Comparison of ENCODE assay signal across 14 cellular contexts in genomic region chr7:47475880-47476227, GRCh38.
DNase-seq lines count a peak whose midpoint lies in the region; ATAC-seq, FAIRE-seq and TF ChIP-seq lines count a peak whose summit lies in the region.
"Had no signal": no experiment of that assay in that cellular context is flagged by ENCODE, and none has a peak within 500 bp of the region (broad histone marks: within the 10 kb centered on the region; RNA-seq: fewer than 3 reads in every experiment).

No MANE protein-coding gene starts in this region.

- H3K4me3 Mint-ChIP-seq in activated CD4-positive, alpha-beta memory T cell treated with anti-CD3 and anti-CD28 coated beads, Interleukin-2, amount 10 ng/mL, durations not matched to agents 7 days and 5 days = no peak overlapping the region
- H3K4me3 Mint-ChIP-seq: CD14-positive monocyte; naive thymus-derived CD8-positive, alpha-beta T cell had no signal

- H3K27me3 ChIP-seq in KMS-11 (ENCODE audit: insufficient read depth, low read depth) (no peaks in the 10 kb centered on the region), hepatocyte (no peaks in the 10 kb centered on the region), gastrocnemius medialis (no peaks in the 10 kb centered on the region)
- H3K27me3 ChIP-seq: SJSA1 had no signal

- no peak overlapping the region for H2AFZ ChIP-seq in KMS-11 (ENCODE audit: low read depth)
- H2AFZ ChIP-seq in hepatocyte = no peak overlapping the region

- H3K9ac ChIP-seq in KMS-11 = peak overlapping the region; percentile 22; the same call in 1 of the 2 replicates

- H3K79me2 ChIP-seq in KMS-11 (ENCODE audit: insufficient read depth, low read depth) (peaks cover 100% of the 10 kb centered on the region), hepatocyte (peaks cover 89% of the 10 kb centered on the region)

- H3K9me3 ChIP-seq in A549 (no peaks in the 10 kb centered on the region), hepatocyte (ENCODE audit: low read depth) (no peaks in the 10 kb centered on the region), gastrocnemius medialis (no peaks in the 10 kb centered on the region)
- H3K9me3 ChIP-seq: SJSA1 had no signal

- POLR2A ChIA-PET in A549 (lab: Yijun Ruan, JAX) = interaction anchor here (0.9 to 1.2 kb wide), 2 partner anchors 31 to 125 kb away, joined by 3 to 7 read pairs; no protein-coding TSS in a partner anchor
- POLR2A ChIA-PET in activated CD4-positive, alpha-beta memory T cell treated with anti-CD3 and anti-CD28 coated beads, Interleukin-2, amount 10 ng/mL, durations not matched to agents 7 days and 5 days (lab: Charles Lee) = no interaction called here

- no peaks in the 10 kb centered on the region for H3K4me1 Mint-ChIP-seq in activated CD4-positive, alpha-beta memory T cell treated with anti-CD3 and anti-CD28 coated beads, Interleukin-2, amount 10 ng/mL, durations not matched to agents 7 days and 5 days

- ATAC-seq in A549 (no peak; a peak in 1 of 6 replicates), gastrocnemius medialis (no peak), GM18498 (IDR thresholded peaks at IDR 0.05; ENCODE audit: unreplicated experiment) (no peak), GM19023 (IDR thresholded peaks at IDR 0.05; ENCODE audit: unreplicated experiment) (no peak)
- ATAC-seq: naive thymus-derived CD8-positive, alpha-beta T cell had no signal

- H3K27me3 Mint-ChIP-seq in activated CD4-positive, alpha-beta memory T cell treated with anti-CD3 and anti-CD28 coated beads, Interleukin-2, amount 10 ng/mL, durations not matched to agents 7 days and 5 days = no peaks in the 10 kb centered on the region

- H3K4me2 ChIP-seq in A549 (peak overlapping the region; percentile 67), KMS-11 (peak overlapping the region; percentile 94), hepatocyte (peak overlapping the region; percentile 28)

- H3K4me3 ChIP-seq in A549 (peak overlapping the region; percentile 12; the same call in 1 of the 3 replicates), KMS-11 (IDR thresholded peaks at IDR 0.05; ENCODE audit: insufficient read depth, low read depth, low read length) (no peak overlapping the region), hepatocyte (no peak overlapping the region), gastrocnemius medialis (no peak overlapping the region)
- H3K4me3 ChIP-seq: SJSA1 had no signal

- no peak for TF ChIP-seq RAD21 in A549 (conservative IDR thresholded peaks at IDR 0.05 in 1 of 2, IDR thresholded peaks at IDR 0.05 in 1 of 2)

- H3K9me3 Mint-ChIP-seq in activated CD4-positive, alpha-beta memory T cell treated with anti-CD3 and anti-CD28 coated beads, Interleukin-2, amount 10 ng/mL, durations not matched to agents 7 days and 5 days = peaks cover 2% of the 10 kb centered on the region
- H3K9me3 Mint-ChIP-seq: CD14-positive monocyte; naive thymus-derived CD8-positive, alpha-beta T cell had no signal

- H3K36me3 ChIP-seq in KMS-11 (ENCODE audit: insufficient read depth) (peaks cover 4% of the 10 kb centered on the region; the same call in 1 of the 2 replicates), hepatocyte (replicated peaks; ENCODE audit: insufficient read depth, low read depth) (no peaks in the 10 kb centered on the region), gastrocnemius medialis (no peaks in the 10 kb centered on the region)

- H3K27ac ChIP-seq in A549 (peak overlapping the region; percentile 72 to 90), KMS-11 (peak overlapping the region; percentile 73), hepatocyte (peak overlapping the region; percentile 84), gastrocnemius medialis (peak overlapping the region; percentile 84 to 88 (median 86))

- intact Hi-C loops in gastrocnemius medialis (cut with DNase I; ENCODE audit: low total_unique reads) = loop anchor here (1.0 kb wide), 1 partner anchor 23 kb away; no protein-coding TSS in a partner anchor

- no peak for TF ChIP-seq EP300 in A549 (IDR thresholded peaks at IDR 0.05)

- no peak overlapping the region for H3K27ac Mint-ChIP-seq in activated CD4-positive, alpha-beta memory T cell treated with anti-CD3 and anti-CD28 coated beads, Interleukin-2, amount 10 ng/mL, durations not matched to agents 7 days and 5 days
- H3K27ac Mint-ChIP-seq: naive thymus-derived CD8-positive, alpha-beta T cell had no signal

- 91% methylated on average over 7 of the region's 7 CpGs for WGBS in A549 (ENCODE audit: missing lambda C conversion rate)
- whole genome bisulfite sequencing in hepatocyte (ENCODE audit: low lambda C conversion rate, missing lambda C conversion rate) = 92% methylated on average over 7 of the region's 7 CpGs

- FAIRE-seq in A549 (lab: Jason Lieb, UNC) = no peak
- FAIRE-seq: G401.6 had no signal

- no peaks in the 10 kb centered on the region for H3K36me3 Mint-ChIP-seq in activated CD4-positive, alpha-beta memory T cell treated with anti-CD3 and anti-CD28 coated beads, Interleukin-2, amount 10 ng/mL, durations not matched to agents 7 days and 5 days (ENCODE audit: low read depth)
- H3K36me3 Mint-ChIP-seq: naive thymus-derived CD8-positive, alpha-beta T cell had no signal

- TF ChIP-seq POLR2A in A549 (IDR thresholded peaks at IDR 0.05; ENCODE audit: low read length) (no peak), gastrocnemius medialis (IDR thresholded peaks at IDR 0.05) (no peak)

- H3K9me2 ChIP-seq in hepatocyte (replicated peaks; ENCODE audit: insufficient read depth) = no peaks in the 10 kb centered on the region

- TF ChIP-seq CTCF in A549 (IDR thresholded peaks at IDR 0.05) = no peak
- no peak for TF ChIP-seq CTCF in KMS-11 (conservative IDR thresholded peaks at IDR 0.05; ENCODE audit: low read depth, low read length)
- TF ChIP-seq CTCF in hepatocyte (IDR thresholded peaks at IDR 0.05; ENCODE audit: poor library complexity) = no peak
- TF ChIP-seq CTCF in gastrocnemius medialis (IDR thresholded peaks at IDR 0.05 in 4 of 5, conservative IDR thresholded peaks at IDR 0.05 in 1 of 5) = no peak

- H4K20me1 ChIP-seq in KMS-11 (ENCODE audit: insufficient read depth) (peaks cover 42% of the 10 kb centered on the region; the same call in 1 of the 2 replicates), hepatocyte (ENCODE audit: insufficient read depth, poor library complexity, severe bottlenecking) (no peaks in the 10 kb centered on the region)

- CTCF ChIA-PET in A549 (lab: Yijun Ruan, JAX) = interaction anchor here (0.6 to 1.6 kb wide), 4 partner anchors 26 to 469 kb away, joined by 3 to 4 read pairs (median 3); no protein-coding TSS in a partner anchor
- CTCF ChIA-PET in activated CD4-positive, alpha-beta memory T cell treated with anti-CD3 and anti-CD28 coated beads, Interleukin-2, amount 10 ng/mL, durations not matched to agents 7 days and 5 days (lab: Charles Lee) = no interaction called here

- H3K4me1 ChIP-seq in A549 (peaks cover 100% of the 10 kb centered on the region), KMS-11 (ENCODE audit: low read depth, poor library complexity, severe bottlenecking) (peaks cover 49% of the 10 kb centered on the region), hepatocyte (ENCODE audit: insufficient read depth) (peaks cover 59% of the 10 kb centered on the region), gastrocnemius medialis (peaks cover 33 to 38% of the 10 kb centered on the region in 2 donors)

- in situ Hi-C loops in gastrocnemius medialis (cut with MboI; ENCODE audit: low sequenced_read_pairs in 4 of 4) = no loop called here

- DNase-seq in A549 (ENCODE audit: low read depth in 1 of 2, low spot score in 1 of 2) (no peak), hepatocyte (ENCODE audit: low spot score) (no peak), gastrocnemius medialis (no peak)
- DNase-seq in activated CD4-positive, alpha-beta memory T cell treated with anti-CD3 and anti-CD28 coated beads, Interleukin-2, amount 10 ng/mL, durations not matched to agents 7 days and 5 days = no peak
- DNase-seq in stimulated activated CD4-positive, alpha-beta T cell treated with anti-CD3 and anti-CD28 coated beads, Interleukin-12 subunit alpha, Interleukin-12 subunit beta, amount 100 ng/mL, for 4 hours = no peak
- DNase-seq: NCI-H1105, NCI-H526 treated with DMSO at 0.1 percent for 48 hours had no signal

TF ChIP-seq in A549, 52 proteins besides CTCF, POLR2A, EP300 and RAD21:
- TF ChIP-seq, protein P1, sequence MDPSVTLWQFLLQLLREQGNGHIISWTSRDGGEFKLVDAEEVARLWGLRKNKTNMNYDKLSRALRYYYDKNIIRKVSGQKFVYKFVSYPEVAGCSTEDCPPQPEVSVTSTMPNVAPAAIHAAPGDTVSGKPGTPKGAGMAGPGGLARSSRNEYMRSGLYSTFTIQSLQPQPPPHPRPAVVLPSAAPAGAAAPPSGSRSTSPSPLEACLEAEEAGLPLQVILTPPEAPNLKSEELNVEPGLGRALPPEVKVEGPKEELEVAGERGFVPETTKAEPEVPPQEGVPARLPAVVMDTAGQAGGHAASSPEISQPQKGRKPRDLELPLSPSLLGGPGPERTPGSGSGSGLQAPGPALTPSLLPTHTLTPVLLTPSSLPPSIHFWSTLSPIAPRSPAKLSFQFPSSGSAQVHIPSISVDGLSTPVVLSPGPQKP (IDR thresholded peaks at IDR 0.05; ENCODE audit: low read depth, low read length) = no peak
- TF ChIP-seq POLR2AphosphoS2 (conservative IDR thresholded peaks at IDR 0.05; ENCODE audit: low read length) (no peak), NFE2L2 (conservative IDR thresholded peaks at IDR 0.05; ENCODE audit: low read length) (no peak)

Comparison
In these comparisons a context has a peak if more than half of its experiments do, and no peak if none do; other contexts are left out.
1. H3K4me2 ChIP-seq: peak in every context shown above with its lines; median percentile 94 in KMS-11; 67 in A549; 28 in hepatocyte.